Comparison of ENCODE assay signal across 8 cellular contexts in the genomic region with DNA sequence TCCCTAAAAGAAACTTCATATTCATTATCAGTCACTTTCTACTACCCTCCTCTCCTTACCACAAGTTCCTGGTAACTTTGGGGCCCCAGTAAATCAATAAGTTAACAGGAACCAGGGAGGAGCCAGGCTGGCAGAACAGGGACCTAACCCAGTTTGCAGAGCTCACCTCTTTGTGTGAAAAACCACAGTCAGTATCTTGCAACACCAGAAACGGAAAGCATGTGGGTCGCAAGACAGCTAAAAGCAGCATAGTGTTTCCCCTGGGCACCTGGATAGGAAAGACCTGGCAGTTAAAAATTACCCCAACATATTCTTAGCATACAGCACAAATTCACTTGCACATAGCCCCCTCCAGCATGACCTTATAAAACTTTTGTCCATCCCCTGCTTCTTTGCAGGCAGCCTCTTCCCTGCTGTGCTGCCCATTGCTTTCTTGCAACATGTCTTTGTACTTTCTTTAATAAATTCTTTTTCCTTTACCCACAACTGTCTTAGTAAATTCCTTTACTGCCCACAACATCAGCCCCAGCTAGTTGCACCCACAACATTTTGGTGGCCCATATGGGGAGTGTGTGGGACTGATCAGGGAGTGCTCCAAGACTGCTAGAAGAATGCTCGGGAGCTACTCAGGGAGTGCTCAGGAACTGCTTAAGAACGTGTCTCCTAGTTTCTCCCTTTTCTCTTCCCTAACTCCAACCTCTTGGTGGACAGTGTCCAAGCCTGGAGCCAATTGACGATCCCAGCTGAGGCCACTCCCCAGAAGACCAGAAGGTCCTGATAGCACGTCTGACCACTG.
A peak's percentile ranks its signal among the peaks of the same experiment; 100 is the strongest.
DNase-seq lines count a peak whose midpoint lies in the region; ATAC-seq and TF ChIP-seq lines count a peak whose summit lies in the region.

No MANE protein-coding gene starts in this region.

- no peak overlapping the region for H3K27ac ChIP-seq in adrenal gland
- H3K27ac ChIP-seq in OCI-LY7 (ENCODE audit: low read depth, low read length, poor library complexity, severe bottlenecking), result no peak overlapping the region

- H2AFZ ChIP-seq in OCI-LY7 (ENCODE audit: low read length), result no peak overlapping the region

- H3K9me3 Mint-ChIP-seq in natural killer cell treated with Interleukin-12 subunit alpha and Interleukin-12 subunit beta and Interleukin-15 and Interleukin-18, amount 100 ng/mL, for 72 hours, result peaks cover 4% of the 10 kb centered on the region

- intact Hi-C loops in adrenal gland (cut with DNase I), result no loop called here
- intact Hi-C loops in OCI-LY7 (cut with micrococcal nuclease; ENCODE audit: unreplicated experiment), result no loop called here

- CTCF ChIA-PET in OCI-LY7 (lab: Charles Lee; ENCODE audit: unreplicated experiment), result interaction anchor here (0.6 kb wide), 1 partner anchor 52 kb away, joined by 3 read pairs; no protein-coding TSS in a partner anchor

- H3K27me3 ChIP-seq in adrenal gland, result peaks cover 17% of the 10 kb centered on the region

- peak; percentile 83 for DNase-seq in SKM-1 treated with dmso at 0.1 percent for 144 hours (lab: John Stamatoyannopoulos, UW; ENCODE audit: unreplicated experiment)
- DNase-seq in natural killer cell treated with Interleukin-12 subunit alpha and Interleukin-12 subunit beta and Interleukin-15 and Interleukin-18, amount 100 ng/mL, for 72 hours (ENCODE audit: low spot score), result peak; percentile 81
- no peak for DNase-seq in NCI-H128 (lab: John Stamatoyannopoulos, UW; ENCODE audit: unreplicated experiment)
- DNase-seq in mucosa of gallbladder (ENCODE audit: low spot score), result no peak
- DNase-seq in adrenal gland, result no peak
- no peak for DNase-seq in OCI-LY7 (ENCODE audit: low spot score)

- H3K9me3 ChIP-seq in adrenal gland (replicated peaks in 1 of 3) (no peaks in the 10 kb centered on the region), OCI-LY7 (ENCODE audit: low read length) (no peaks in the 10 kb centered on the region)

- peak overlapping the region; percentile 82 for H3K4me3 Mint-ChIP-seq in natural killer cell treated with Interleukin-12 subunit alpha and Interleukin-12 subunit beta and Interleukin-15 and Interleukin-18, amount 100 ng/mL, for 72 hours

- 57 to 68% (median 63%) methylated on average over 6 of the region's 6 CpGs for WGBS in adrenal gland, 4 donors

- TF ChIP-seq CTCF in adrenal gland (IDR thresholded peaks at IDR 0.05) (no peak), OCI-LY7 (conservative IDR thresholded peaks at IDR 0.05; ENCODE audit: low read length) (no peak)

- no peak for TF ChIP-seq POLR2A in adrenal gland (IDR thresholded peaks at IDR 0.05)

- peaks cover 64 to 69% of the 10 kb centered on the region in 2 donors for H3K4me1 Mint-ChIP-seq in natural killer cell treated with Interleukin-12 subunit alpha and Interleukin-12 subunit beta and Interleukin-15 and Interleukin-18, amount 100 ng/mL, for 72 hours (ENCODE audit: low read depth in 2 of 2)

- H3K79me2 ChIP-seq in OCI-LY7 (ENCODE audit: insufficient read depth, low read depth, low read length), result no peaks in the 10 kb centered on the region

- no peaks in the 10 kb centered on the region for H3K9me2 ChIP-seq in OCI-LY7 (ENCODE audit: insufficient read depth, low read length)

- no peaks in the 10 kb centered on the region for H3K27me3 Mint-ChIP-seq in natural killer cell treated with Interleukin-12 subunit alpha and Interleukin-12 subunit beta and Interleukin-15 and Interleukin-18, amount 100 ng/mL, for 72 hours

- H3K36me3 ChIP-seq in adrenal gland (replicated peaks in 1 of 2) (no peaks in the 10 kb centered on the region), OCI-LY7 (ENCODE audit: insufficient read depth, low read length) (no peaks in the 10 kb centered on the region)

- peak; percentile 77 for ATAC-seq in GM19023 (IDR thresholded peaks at IDR 0.05; ENCODE audit: unreplicated experiment)
- ATAC-seq in HG02884 (IDR thresholded peaks at IDR 0.05; ENCODE audit: unreplicated experiment), result peak; percentile 79
- peak; percentile 88 to 93 for ATAC-seq in natural killer cell treated with Interleukin-12 subunit alpha and Interleukin-12 subunit beta and Interleukin-15 and Interleukin-18, amount 100 ng/mL, for 72 hours

- H3K4me1 ChIP-seq in adrenal gland (replicated peaks in 1 of 2) (no peaks in the 10 kb centered on the region), OCI-LY7 (ENCODE audit: insufficient read depth, low read length, poor library complexity, severe bottlenecking) (no peaks in the 10 kb centered on the region)

- no peak overlapping the region for H3K4me2 ChIP-seq in OCI-LY7 (ENCODE audit: low read length)

- no peak overlapping the region for H3K4me3 ChIP-seq in adrenal gland
- no peak overlapping the region for H3K4me3 ChIP-seq in OCI-LY7 (ENCODE audit: low read depth, low read length, poor library complexity, severe bottlenecking)

- POLR2A ChIA-PET in OCI-LY7 (lab: Charles Lee), result interaction anchor here (0.5 to 1.3 kb wide), 2 partner anchors 8 to 28 kb away, joined by 3 to 4 read pairs; no protein-coding TSS in a partner anchor

- no peaks in the 10 kb centered on the region for H4K20me1 ChIP-seq in OCI-LY7 (ENCODE audit: insufficient read depth, low read length)

- H3K36me3 Mint-ChIP-seq in natural killer cell treated with Interleukin-12 subunit alpha and Interleukin-12 subunit beta and Interleukin-15 and Interleukin-18, amount 100 ng/mL, for 72 hours, result peaks cover 5% of the 10 kb centered on the region

- BruUV-seq in OCI-LY7 (replicated peaks; lab: Mats Ljungman, UMichigan), result no TSS peak

- peak overlapping the region; percentile 75 to 88 for H3K27ac Mint-ChIP-seq in natural killer cell treated with Interleukin-12 subunit alpha and Interleukin-12 subunit beta and Interleukin-15 and Interleukin-18, amount 100 ng/mL, for 72 hours

Comparison
In these comparisons a context has a peak if more than half of its experiments do, and no peak if none do; other contexts are left out.
1. DNase-seq: peak in SKM-1 treated with dmso at 0.1 percent for 144 hours (single experiment) and natural killer cell treated with Interleukin-12 subunit alpha and Interleukin-12 subunit beta and Interleukin-15 and Interleukin-18, amount 100 ng/mL, for 72 hours (single experiment); none in NCI-H128 (single experiment), mucosa of gallbladder (single experiment), adrenal gland (0 of 7) and OCI-LY7 (single experiment).
2. Peak in every context shown above with its lines, with median percentiles within 50 percentile points of each other: ATAC-seq.